In the genomic region with DNA sequence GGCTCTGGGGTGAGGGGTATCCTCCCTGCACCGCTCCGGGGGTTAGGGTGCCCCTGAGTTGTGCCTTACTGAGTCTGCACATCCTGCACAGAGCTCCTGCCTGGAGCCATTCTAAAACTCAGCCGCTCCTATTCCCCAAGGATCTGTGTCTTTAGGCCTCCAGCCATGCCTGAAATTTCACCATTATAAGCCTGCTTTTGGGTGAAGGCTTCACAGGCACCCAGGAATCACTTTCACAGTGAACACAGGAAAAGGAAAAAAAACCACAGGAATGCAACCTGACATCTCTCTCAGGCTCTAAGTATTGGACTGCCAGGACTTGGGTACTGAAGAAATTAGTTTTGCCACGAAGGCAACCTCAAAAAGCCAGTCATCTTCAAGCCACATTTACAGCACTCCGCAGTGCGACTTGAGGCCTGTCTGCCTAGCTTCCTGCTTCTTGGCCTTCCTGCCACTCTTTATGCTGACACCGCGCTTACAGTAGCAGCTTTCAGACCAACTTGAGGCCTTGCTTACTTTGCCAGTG, we compare ENCODE assay signal across 8 cellular contexts. TPM values are rescaled to one million over a fixed set of nuclear protein-coding genes. Genes with fewer than 3 reads are reported as not detected.
DNase-seq lines count a peak whose midpoint lies in the region; ATAC-seq and TF ChIP-seq lines count a peak whose summit lies in the region.

No MANE protein-coding gene starts in this region.

- H3K9me3 ChIP-seq in neural progenitor cell (ENCODE audit: low read depth) = no peaks in the 10 kb centered on the region

- H3F3A ChIP-seq in neural progenitor cell (ENCODE audit: low read depth) = no peaks in the 10 kb centered on the region

- no peaks in the 10 kb centered on the region for H3K36me3 ChIP-seq in neural progenitor cell

- H3K36me3 Mint-ChIP-seq in WTC11 (peaks cover 4% of the 10 kb centered on the region), neural progenitor cell (peaks cover 20% of the 10 kb centered on the region), CD14-positive monocyte (peaks cover 25 to 37% of the 10 kb centered on the region in 2 donors)

- H3K4me1 Mint-ChIP-seq in WTC11 (peaks cover 67% of the 10 kb centered on the region), neural progenitor cell (peaks cover 20% of the 10 kb centered on the region), CD14-positive monocyte (peaks cover 22% of the 10 kb centered on the region)

- TF ChIP-seq CTCF in WTC11 (IDR thresholded peaks at IDR 0.05) = no peak
- no peak for TF ChIP-seq CTCF in coronary artery (IDR thresholded peaks at IDR 0.05)
- no peak for TF ChIP-seq CTCF in neural progenitor cell (IDR thresholded peaks at IDR 0.05)
- TF ChIP-seq CTCF in CD14-positive monocyte (IDR thresholded peaks at IDR 0.05) = no peak

- DNase-seq in EH (ENCODE audit: low read depth) (peak; percentile 98), WTC11 (ENCODE audit: low spot score) (no peak), coronary artery (ENCODE audit: low spot score) (peak; percentile 68), neural progenitor cell (ENCODE audit: low spot score) (peak; percentile 39), CD14-positive monocyte (ENCODE audit: low spot score) (no peak), HuH-7 (ENCODE audit: low spot score) (no peak), DMS 273 treated with DMSO at 0.1 percent for 48 hours (lab: John Stamatoyannopoulos, UW) (no peak)

- H3K27me3 ChIP-seq in neural progenitor cell = no peaks in the 10 kb centered on the region

- H2AFZ ChIP-seq in neural progenitor cell (replicated peaks) = no peak overlapping the region

- H3K4me3 Mint-ChIP-seq in WTC11 (no peak overlapping the region), neural progenitor cell (no peak overlapping the region), CD14-positive monocyte (no peak overlapping the region)

- CTCF ChIA-PET in WTC11 (lab: Charles Lee) = interaction anchor here (1.2 kb wide), 1 partner anchor 149 kb away, joined by 5 read pairs; no protein-coding TSS in a partner anchor

- no peaks in the 10 kb centered on the region for H3K79me2 ChIP-seq in neural progenitor cell (ENCODE audit: low read depth)

- H3K27ac ChIP-seq in coronary artery (peak overlapping the region; percentile 27 to 54), neural progenitor cell (peak overlapping the region; percentile 24)

- no peak overlapping the region for H3K4me3 ChIP-seq in coronary artery
- H3K4me3 ChIP-seq in neural progenitor cell = no peak overlapping the region

- H3K27ac Mint-ChIP-seq in WTC11 (no peak overlapping the region), neural progenitor cell (peak overlapping the region; percentile 47), CD14-positive monocyte (no peak overlapping the region)

- H4K20me1 ChIP-seq in neural progenitor cell (ENCODE audit: low read depth) = no peaks in the 10 kb centered on the region

- peaks cover 10% of the 10 kb centered on the region for H3K4me1 ChIP-seq in neural progenitor cell

- H3K27me3 Mint-ChIP-seq in WTC11 (ENCODE audit: low read depth) (no peaks in the 10 kb centered on the region), neural progenitor cell (ENCODE audit: insufficient read depth, low read depth) (peaks cover 2% of the 10 kb centered on the region), CD14-positive monocyte (ENCODE audit: low read depth in 3 of 3) (no peaks in the 10 kb centered on the region)

- no peak overlapping the region for H3K9ac ChIP-seq in neural progenitor cell

- H3K4me2 ChIP-seq in neural progenitor cell = no peak overlapping the region

- intact Hi-C loops in CD14-positive monocyte (cut with micrococcal nuclease) = no loop called here

- POLR2A ChIA-PET in WTC11 (lab: Charles Lee) = no interaction called here

- peak; percentile 52 for ATAC-seq in HG03045 (IDR thresholded peaks at IDR 0.05; ENCODE audit: unreplicated experiment)
- ATAC-seq in WTC11 = 0 out of 2 replicates have a peak, but pooled peaks have one; percentile 22

- H3K9me3 Mint-ChIP-seq in WTC11 = peaks cover 6% of the 10 kb centered on the region
- H3K9me3 Mint-ChIP-seq in neural progenitor cell = peaks cover 3% of the 10 kb centered on the region
- peaks cover 1 to 12% (median 8%) of the 10 kb centered on the region in 7 donors for H3K9me3 Mint-ChIP-seq in CD14-positive monocyte

TF ChIP-seq in WTC11, 78 proteins besides CTCF, POLR2A, EP300 and RAD21 (continues in another document):
- TF ChIP-seq PREB (CRISPR knock-in tag; IDR thresholded peaks at IDR 0.05; ENCODE audit: borderline replicate concordance) (no peak), NR3C1 (CRISPR knock-in tag; conservative IDR thresholded peaks at IDR 0.05; ENCODE audit: low read depth) (no peak), ZNF232 (CRISPR knock-in tag; IDR thresholded peaks at IDR 0.05) (no peak), IRF1 (CRISPR knock-in tag; IDR thresholded peaks at IDR 0.05) (no peak), ETV6 (CRISPR knock-in tag; IDR thresholded peaks at IDR 0.05) (no peak), ZNF138 (CRISPR knock-in tag; conservative IDR thresholded peaks at IDR 0.05) (no peak), ZMAT4 (CRISPR knock-in tag; IDR thresholded peaks at IDR 0.05) (no peak), MLX (CRISPR knock-in tag; IDR thresholded peaks at IDR 0.05) (no peak), RELA (CRISPR knock-in tag; IDR thresholded peaks at IDR 0.05; ENCODE audit: borderline replicate concordance) (no peak), TP53 (CRISPR knock-in tag; IDR thresholded peaks at IDR 0.05) (no peak), NFATC4 (CRISPR knock-in tag; IDR thresholded peaks at IDR 0.05) (no peak), ZNF121 (CRISPR knock-in tag; IDR thresholded peaks at IDR 0.05) (no peak)
- TF ChIP-seq, protein P1, sequence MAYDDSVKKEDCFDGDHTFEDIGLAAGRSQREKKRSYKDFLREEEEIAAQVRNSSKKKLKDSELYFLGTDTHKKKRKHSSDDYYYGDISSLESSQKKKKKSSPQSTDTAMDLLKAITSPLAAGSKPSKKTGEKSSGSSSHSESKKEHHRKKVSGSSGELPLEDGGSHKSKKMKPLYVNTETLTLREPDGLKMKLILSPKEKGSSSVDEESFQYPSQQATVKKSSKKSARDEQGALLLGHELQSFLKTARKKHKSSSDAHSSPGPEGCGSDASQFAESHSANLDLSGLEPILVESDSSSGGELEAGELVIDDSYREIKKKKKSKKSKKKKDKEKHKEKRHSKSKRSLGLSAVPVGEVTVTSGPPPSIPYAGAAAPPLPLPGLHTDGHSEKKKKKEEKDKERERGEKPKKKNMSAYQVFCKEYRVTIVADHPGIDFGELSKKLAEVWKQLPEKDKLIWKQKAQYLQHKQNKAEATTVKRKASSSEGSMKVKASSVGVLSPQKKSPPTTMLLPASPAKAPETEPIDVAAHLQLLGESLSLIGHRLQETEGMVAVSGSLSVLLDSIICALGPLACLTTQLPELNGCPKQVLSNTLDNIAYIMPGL (CRISPR knock-in tag; IDR thresholded peaks at IDR 0.05) = no peak
- TF ChIP-seq, protein P2, sequence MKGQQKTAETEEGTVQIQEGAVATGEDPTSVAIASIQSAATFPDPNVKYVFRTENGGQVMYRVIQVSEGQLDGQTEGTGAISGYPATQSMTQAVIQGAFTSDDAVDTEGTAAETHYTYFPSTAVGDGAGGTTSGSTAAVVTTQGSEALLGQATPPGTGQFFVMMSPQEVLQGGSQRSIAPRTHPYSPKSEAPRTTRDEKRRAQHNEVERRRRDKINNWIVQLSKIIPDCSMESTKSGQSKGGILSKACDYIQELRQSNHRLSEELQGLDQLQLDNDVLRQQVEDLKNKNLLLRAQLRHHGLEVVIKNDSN (CRISPR knock-in tag; IDR thresholded peaks at IDR 0.05) = no peak
- TF ChIP-seq, protein P3, sequence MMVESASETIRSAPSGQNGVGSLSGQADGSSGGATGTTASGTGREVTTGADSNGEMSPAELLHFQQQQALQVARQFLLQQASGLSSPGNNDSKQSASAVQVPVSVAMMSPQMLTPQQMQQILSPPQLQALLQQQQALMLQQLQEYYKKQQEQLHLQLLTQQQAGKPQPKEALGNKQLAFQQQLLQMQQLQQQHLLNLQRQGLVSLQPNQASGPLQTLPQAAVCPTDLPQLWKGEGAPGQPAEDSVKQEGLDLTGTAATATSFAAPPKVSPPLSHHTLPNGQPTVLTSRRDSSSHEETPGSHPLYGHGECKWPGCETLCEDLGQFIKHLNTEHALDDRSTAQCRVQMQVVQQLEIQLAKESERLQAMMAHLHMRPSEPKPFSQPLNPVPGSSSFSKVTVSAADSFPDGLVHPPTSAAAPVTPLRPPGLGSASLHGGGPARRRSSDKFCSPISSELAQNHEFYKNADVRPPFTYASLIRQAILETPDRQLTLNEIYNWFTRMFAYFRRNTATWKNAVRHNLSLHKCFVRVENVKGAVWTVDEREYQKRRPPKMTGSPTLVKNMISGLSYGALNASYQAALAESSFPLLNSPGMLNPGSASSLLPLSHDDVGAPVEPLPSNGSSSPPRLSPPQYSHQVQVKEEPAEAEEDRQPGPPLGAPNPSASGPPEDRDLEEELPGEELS (CRISPR knock-in tag; IDR thresholded peaks at IDR 0.05) = no peak

RNA-seq across cellular contexts. Expression of gene GALNT10, which starts 30.9 kb away (rescaled TPM):
- total RNA-seq in WTC11 (2021) = 15.9 to 22.9 TPM (median 17.5 TPM) in 3 replicates
- total RNA-seq in neural progenitor cell (ENCODE audit: low replicate concordance) = 10.2 and 10.5 TPM in 2 replicates
- polyA plus RNA-seq in CD14-positive monocyte = 1 to 10 TPM; 6.2 to 7.3 TPM

Comparison
In these comparisons a context has a peak if more than half of its experiments do, and no peak if none do; other contexts are left out.
1. DNase-seq: peak in EH (single experiment), coronary artery (single experiment) and neural progenitor cell (single experiment); none in WTC11 (single experiment), CD14-positive monocyte (single experiment), HuH-7 (single experiment) and DMS 273 treated with DMSO at 0.1 percent for 48 hours (single experiment).